In the genomic region with DNA sequence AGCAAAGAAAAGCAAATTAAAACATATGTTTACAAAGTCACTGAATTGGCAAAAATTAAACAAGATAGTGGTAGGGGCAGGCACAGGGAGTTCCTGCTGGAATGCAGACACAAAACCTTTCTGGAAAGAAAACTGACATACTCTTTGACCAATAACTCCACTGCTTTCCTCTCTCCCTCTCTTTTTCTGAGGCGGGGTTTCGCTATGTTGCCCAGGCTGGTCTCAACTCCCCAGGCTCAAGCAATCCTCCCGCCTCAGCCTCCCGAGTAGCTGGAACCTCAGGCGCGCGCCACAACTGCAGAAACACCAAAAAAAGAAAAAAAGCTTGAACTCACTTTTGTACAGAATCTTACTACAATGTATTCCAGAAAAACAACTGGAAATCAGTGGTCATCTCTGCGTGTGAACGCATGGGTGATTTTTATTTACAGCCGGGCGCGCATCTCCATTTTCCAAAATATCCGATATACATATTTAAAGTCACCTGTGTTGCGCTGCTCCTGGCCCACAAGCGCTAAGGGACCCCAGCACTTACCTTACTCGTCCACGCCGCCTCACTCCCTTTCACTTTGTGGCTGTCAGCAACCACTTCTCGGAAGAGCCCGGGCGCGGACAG, we compare ENCODE assay signal across 8 cellular contexts. TPM values are rescaled to one million over a fixed set of nuclear protein-coding genes. Genes with fewer than 3 reads are reported as not detected.
DNase-seq lines count a peak whose midpoint lies in the region; FAIRE-seq and TF ChIP-seq lines count a peak whose summit lies in the region.

No MANE protein-coding gene starts in this region.

- H3K36me3 ChIP-seq in bronchial epithelial cell (ENCODE audit: control insufficient read depth, insufficient read depth, low read length), result peaks cover 16% of the 10 kb centered on the region
- no peaks in the 10 kb centered on the region for H3K36me3 ChIP-seq in kidney epithelial cell (ENCODE audit: control insufficient read depth, insufficient read depth, low read length)

- FAIRE-seq in bronchial epithelial cell (lab: Jason Lieb, UNC) (no peak), GM12891 (lab: Jason Lieb, UNC) (no peak)

- peak overlapping the region; percentile 81 for H3K4me3 ChIP-seq in bronchial epithelial cell (ENCODE audit: low read depth, low read length)
- H3K4me3 ChIP-seq in kidney epithelial cell (ENCODE audit: low read depth, low read length), result peak overlapping the region; percentile 89

- peaks cover 49% of the 10 kb centered on the region for H3K36me3 Mint-ChIP-seq in stimulated activated naive CD8-positive, alpha-beta T cell treated with anti-CD3 and anti-CD28 coated beads, Interleukin-15, Interleukin-2, amounts not matched to agents 100 ng/mL and 50 ng/mL, for 24 hours (ENCODE audit: low read depth)

- peak overlapping the region; percentile 96 for H3K4me3 Mint-ChIP-seq in stimulated activated naive CD8-positive, alpha-beta T cell treated with anti-CD3 and anti-CD28 coated beads, Interleukin-15, Interleukin-2, amounts not matched to agents 100 ng/mL and 50 ng/mL, for 24 hours

- TF ChIP-seq POLR2A in GM12891 (IDR thresholded peaks at IDR 0.05; ENCODE audit: low read depth, low read length), result no peak

- H3K27me3 ChIP-seq in bronchial epithelial cell (ENCODE audit: control insufficient read depth, insufficient read depth, low read length) (no peaks in the 10 kb centered on the region), kidney epithelial cell (ENCODE audit: control insufficient read depth, insufficient read depth, low read length) (no peaks in the 10 kb centered on the region)

- H3K27ac Mint-ChIP-seq in stimulated activated naive CD8-positive, alpha-beta T cell treated with anti-CD3 and anti-CD28 coated beads, Interleukin-15, Interleukin-2, amounts not matched to agents 100 ng/mL and 50 ng/mL, for 24 hours, result peak overlapping the region; percentile 91

- peaks cover 42% of the 10 kb centered on the region for H3K4me1 Mint-ChIP-seq in stimulated activated naive CD8-positive, alpha-beta T cell treated with anti-CD3 and anti-CD28 coated beads, Interleukin-15, Interleukin-2, amounts not matched to agents 100 ng/mL and 50 ng/mL, for 24 hours (ENCODE audit: low read depth)

- no peaks in the 10 kb centered on the region for H3K9me3 Mint-ChIP-seq in stimulated activated naive CD8-positive, alpha-beta T cell treated with anti-CD3 and anti-CD28 coated beads, Interleukin-15, Interleukin-2, amounts not matched to agents 100 ng/mL and 50 ng/mL, for 24 hours

- no peak for TF ChIP-seq CTCF in bronchial epithelial cell (IDR thresholded peaks at IDR 0.05; ENCODE audit: insufficient read depth, low read length, severe bottlenecking)
- no peak for TF ChIP-seq CTCF in kidney epithelial cell (IDR thresholded peaks at IDR 0.05; ENCODE audit: insufficient read depth, low read length, poor library complexity, severe bottlenecking)

- no peaks in the 10 kb centered on the region for H3K27me3 Mint-ChIP-seq in stimulated activated naive CD8-positive, alpha-beta T cell treated with anti-CD3 and anti-CD28 coated beads, Interleukin-15, Interleukin-2, amounts not matched to agents 100 ng/mL and 50 ng/mL, for 24 hours

- DNase-seq in NCI-H82 (lab: John Stamatoyannopoulos, UW), result peak; percentile 23
- DNase-seq in NCI-H82 treated with DMSO at 0.1 percent for 48 hours (lab: John Stamatoyannopoulos, UW; ENCODE audit: unreplicated experiment), result no peak
- DNase-seq in NCI-H460 (ENCODE audit: extremely low read depth, low read depth), result peak; percentile 17
- DNase-seq in bronchial epithelial cell (ENCODE audit: low read depth), result peak; percentile 74
- no peak for DNase-seq in kidney epithelial cell (ENCODE audit: low read depth)
- no peak for DNase-seq in GM12891 (ENCODE audit: insufficient read length, low spot score)
- no peak for DNase-seq in NCI-H187 (lab: John Stamatoyannopoulos, UW)

TF ChIP-seq in GM12891, 5 proteins besides CTCF, POLR2A, EP300 and RAD21:
- TF ChIP-seq SPI1 (IDR thresholded peaks at IDR 0.05; ENCODE audit: low read depth, low read length) (no peak), PAX5 (IDR thresholded peaks at IDR 0.05; ENCODE audit: insufficient read depth, low read length, severe bottlenecking) (no peak), POU2F2 (IDR thresholded peaks at IDR 0.05; ENCODE audit: low read depth, low read length) (no peak), TAF1 (IDR thresholded peaks at IDR 0.05; ENCODE audit: low read depth, low read length) (no peak), POLR2AphosphoS5 (IDR thresholded peaks at IDR 0.05; ENCODE audit: low read depth, low read length) (no peak)

RNA-seq across cellular contexts. Expression of a gene that starts 0.5 kb away (rescaled TPM):
- 15.1 and 16.5 TPM in 2 replicates for total RNA-seq in NCI-H460 (2014; rRNA removed; shearing (Covaris generic))
- 9.0 and 11.2 TPM in 2 replicates for polyA plus RNA-seq in NCI-H460 (2014; cell fraction: nucleus; rRNA removed)
- total RNA-seq in bronchial epithelial cell (5.4 and 6.8 TPM in 2 replicates), kidney epithelial cell (9.1 and 11.7 TPM in 2 replicates)
- 12.6 TPM for polyA plus RNA-seq in GM12891 (2012; ENCODE audit: low read depth, missing spikeins)

RNA-seq across cellular contexts. Expression of a gene that starts 0.7 kb away (rescaled TPM):
- 24.6 and 33.6 TPM in 2 replicates for total RNA-seq in NCI-H460 (2014; rRNA removed; shearing (Covaris generic))
- polyA plus RNA-seq in NCI-H460 (2014; cell fraction: nucleus; rRNA removed), result 61.8 and 74.4 TPM in 2 replicates
- total RNA-seq in bronchial epithelial cell, result 91.6 and 123 TPM in 2 replicates
- total RNA-seq in kidney epithelial cell, result 35.4 and 46.0 TPM in 2 replicates
- 48.8 TPM for polyA plus RNA-seq in GM12891 (2012; ENCODE audit: low read depth, missing spikeins)

RNA-seq across cellular contexts. Expression of a gene that starts 29.9 kb away (rescaled TPM):
- total RNA-seq in NCI-H460 (2014; rRNA removed; shearing (Covaris generic)), result not detected in 2 replicates
- not detected in 2 replicates for polyA plus RNA-seq in NCI-H460 (2014; cell fraction: nucleus; rRNA removed)
- total RNA-seq in bronchial epithelial cell, result not detected in 2 replicates
- total RNA-seq in kidney epithelial cell, result not detected in 2 replicates
- not detected for polyA plus RNA-seq in GM12891 (2012; ENCODE audit: low read depth, missing spikeins)

RNA-seq across cellular contexts. Expression of a gene that starts 38.6 kb away (rescaled TPM):
- total RNA-seq in NCI-H460 (2014; rRNA removed; shearing (Covaris generic)), result not detected in 2 replicates
- polyA plus RNA-seq in NCI-H460 (2014; cell fraction: nucleus; rRNA removed), result not detected in 2 replicates
- total RNA-seq in bronchial epithelial cell (not detected in 2 replicates), kidney epithelial cell (not detected in 2 replicates)
- polyA plus RNA-seq in GM12891 (2012; ENCODE audit: low read depth, missing spikeins), result not detected

Comparison
In these comparisons a context has a peak if more than half of its experiments do, and no peak if none do; other contexts are left out.
1. DNase-seq: peak in NCI-H82 (single experiment), NCI-H460 (single experiment) and bronchial epithelial cell (single experiment); none in NCI-H82 treated with DMSO at 0.1 percent for 48 hours (single experiment), kidney epithelial cell (single experiment), GM12891 (single experiment) and NCI-H187 (0 of 2).